ENCODE assay signal across 24 cellular contexts in genomic region chr1:217344712-217345111, GRCh38.
"Had no signal": no experiment of that assay in that cellular context is flagged by ENCODE, and none has a peak within 500 bp of the region (broad histone marks: within the 10 kb centered on the region; RNA-seq: fewer than 3 reads in every experiment).

No MANE protein-coding gene starts in this region.

- H3K4me3 ChIP-seq: ovary, psoas muscle, right lobe of liver, sigmoid colon, stomach, thoracic aorta, thyroid gland, tibial nerve, upper lobe of left lung, vagina had no signal

- ATAC-seq: naive thymus-derived CD8-positive, alpha-beta T cell; natural killer cell treated with Interleukin-12 subunit alpha and Interleukin-12 subunit beta and Interleukin-15 and Interleukin-18, amount 100 ng/mL, for 72 hours; right lobe of liver; stimulated activated effector memory CD8-positive, alpha-beta T cell treated with anti-CD3 and anti-CD28 coated beads, Interleukin-12 subunit alpha, Interleukin-12 subunit beta, amount 100 ng/mL, for 72 hours; stimulated activated naive B cell treated with anti-CD40 and anti-IgM and Interleukin-4, amounts not matched to agents 10 μg/mL and 1 μg/mL and 100 μg/mL, for 72 hours had no signal

- DNase-seq: naive thymus-derived CD8-positive, alpha-beta T cell; occipital lobe; ovary; posterior cingulate gyrus; psoas muscle; right lobe of liver; sigmoid colon; small intestine; stimulated activated CD4-positive, alpha-beta T cell treated with anti-CD3 and anti-CD28 coated beads, Interleukin-15, amount 100 ng/mL, for 24 hours; stimulated activated CD4-positive, alpha-beta T cell treated with anti-CD3 and anti-CD28 coated beads, Interleukin-2, amount 100 ng/mL, for 24 hours; stimulated activated CD4-positive, alpha-beta T cell treated with anti-CD3 and anti-CD28 coated beads, Interleukin-2, amount 100 ng/mL, for 48 hours; stimulated activated CD4-positive, alpha-beta T cell treated with anti-CD3 and anti-CD28 coated beads, Interleukin-4, amount 100 ng/mL, for 24 hours; stimulated activated naive B cell treated with anti-CD40 and anti-IgM and Interleukin-4, amounts not matched to agents 10 μg/mL and 1 μg/mL and 100 μg/mL, for 72 hours; stimulated activated naive CD4-positive, alpha-beta T cell treated with Interleukin-2 at 50 U/mL for 16 hours; stomach; trophoblast cell; upper lobe of left lung had no signal

- H3K27ac ChIP-seq: ovary, parathyroid adenoma, psoas muscle, right lobe of liver, sigmoid colon, stomach, thoracic aorta, thyroid gland, tibial nerve, upper lobe of left lung, vagina had no signal

- H3K27me3 ChIP-seq: ovary, right lobe of liver, sigmoid colon, stomach, thyroid gland, tibial nerve, upper lobe of left lung, vagina had no signal

- H3K4me1 ChIP-seq: parathyroid adenoma, psoas muscle, right lobe of liver, sigmoid colon, stomach, tibial nerve, upper lobe of left lung, vagina had no signal

- H3K36me3 ChIP-seq: ovary, right lobe of liver, sigmoid colon, stomach, thoracic aorta, thyroid gland, tibial nerve, upper lobe of left lung, vagina had no signal

- H3K9me3 ChIP-seq: ovary, psoas muscle, right lobe of liver, sigmoid colon, stomach, thoracic aorta, thyroid gland, tibial nerve, upper lobe of left lung, vagina had no signal
